ENCODE assay signal across 8 cellular contexts in the genomic region with DNA sequence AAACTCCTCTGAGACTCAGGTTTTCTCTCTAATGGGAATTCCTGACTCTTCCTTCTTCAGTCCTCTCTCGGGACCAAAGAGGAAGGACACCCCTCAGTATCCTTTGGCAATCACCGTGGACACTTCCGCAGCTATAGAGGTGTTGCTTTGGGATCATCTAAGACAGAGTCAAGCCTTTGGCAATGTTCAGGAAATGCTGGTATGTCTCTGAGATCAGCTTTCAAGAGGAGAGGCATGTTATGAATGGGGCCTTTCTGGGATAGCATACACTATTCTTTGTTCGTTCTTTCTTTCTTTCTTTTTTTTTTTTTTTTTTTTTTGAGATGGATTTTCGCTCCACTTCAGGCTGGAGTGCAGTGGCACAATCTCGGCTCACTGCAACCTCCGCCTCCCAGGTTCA. TPM values are rescaled to one million over a fixed set of nuclear protein-coding genes. Genes with fewer than 3 reads are reported as not detected.
"Had no signal": no experiment of that assay in that cellular context is flagged by ENCODE, and none has a peak within 500 bp of the region (broad histone marks: within the 10 kb centered on the region; RNA-seq: fewer than 3 reads in every experiment).

No MANE protein-coding gene starts in this region.

- DNase-seq: H9, IMR-90, KG1 had no signal

- H2AFZ ChIP-seq: GM23338 had no signal

- ATAC-seq: GM23338, HCT116, K562 had no signal

- H3K4me3 ChIP-seq: GM23338, K562 had no signal

- H3K4me2 ChIP-seq: GM23338 had no signal

RNA-seq across cellular contexts. Expression of gene OLFML1, which starts 14.2 kb away (rescaled TPM):
- total RNA-seq: GM23338, H9, HT-29, K562 had no signal
- polyA plus RNA-seq: H1, K562 had no signal
